In genomic region chr5:97043511-97043910, GRCh38 we compare ENCODE assay signal across 15 cellular contexts.
DNase-seq lines count a peak whose midpoint lies in the region; ATAC-seq, FAIRE-seq and TF ChIP-seq lines count a peak whose summit lies in the region.
"Had no signal": no experiment of that assay in that cellular context is flagged by ENCODE, and none has a peak within 500 bp of the region (broad histone marks: within the 10 kb centered on the region; RNA-seq: fewer than 3 reads in every experiment).

No MANE protein-coding gene starts in this region.

- no peaks in the 10 kb centered on the region for H3K36me3 ChIP-seq in GM12878 (ENCODE audit: control insufficient read depth in 2 of 2, insufficient read depth in 2 of 2, low read length in 1 of 2)
- H3K36me3 ChIP-seq: BE2C, HAP-1 had no signal

- H3K4me3 ChIP-seq in GM12878, result no peak overlapping the region
- H3K4me3 ChIP-seq: HAP-1 had no signal

- H3K9ac ChIP-seq in GM12878 (ENCODE audit: control insufficient read depth, insufficient read depth, low read length), result no peak overlapping the region

- H3K4me3 Mint-ChIP-seq in stimulated activated naive B cell treated with anti-CD40 and anti-IgM and Interleukin-4, amounts not matched to agents 10 μg/mL and 1 μg/mL and 100 μg/mL, for 72 hours, result no peak overlapping the region
- H3K4me3 Mint-ChIP-seq: CD4-positive, alpha-beta memory T cell had no signal

- no peaks in the 10 kb centered on the region for H3K79me2 ChIP-seq in GM12878 (ENCODE audit: control insufficient read depth, insufficient read depth, low read length)

- H3K27ac Mint-ChIP-seq in stimulated activated naive B cell treated with anti-CD40 and anti-IgM and Interleukin-4, amounts not matched to agents 10 μg/mL and 1 μg/mL and 100 μg/mL, for 72 hours, result peak overlapping the region; percentile 4
- H3K27ac Mint-ChIP-seq: CD4-positive, alpha-beta memory T cell had no signal

- H3K9me3 ChIP-seq in GM12878 (replicated peaks; ENCODE audit: control insufficient read depth, insufficient read depth, low read length), result no peaks in the 10 kb centered on the region
- H3K9me3 ChIP-seq: BE2C, HAP-1 had no signal

- BruUV-seq in GM12878 (replicated peaks; lab: Mats Ljungman, UMichigan), result no TSS peak

- no peak for TF ChIP-seq CTCF in GM12878 (IDR thresholded peaks at IDR 0.05 in 2 of 3, conservative IDR thresholded peaks at IDR 0.05 in 1 of 3; ENCODE audit: control insufficient read depth in 2 of 3, extremely low read depth in 1 of 3, insufficient read depth in 1 of 3, low read depth in 3 of 3, low read length in 3 of 3)

- H3K27ac ChIP-seq in GM12878 (ENCODE audit: control insufficient read depth, insufficient read depth), result no peak overlapping the region

- no peaks in the 10 kb centered on the region for H3K9me3 Mint-ChIP-seq in stimulated activated naive B cell treated with anti-CD40 and anti-IgM and Interleukin-4, amounts not matched to agents 10 μg/mL and 1 μg/mL and 100 μg/mL, for 72 hours
- H3K9me3 Mint-ChIP-seq: CD4-positive, alpha-beta memory T cell had no signal

- FAIRE-seq in GM12878 (lab: Jason Lieb, UNC), result no peak
- FAIRE-seq: D721Med had no signal

- in situ Hi-C loops in GM12878 (cut with MboI), result no loop called here

- H3K4me1 ChIP-seq in GM12878 (ENCODE audit: control insufficient read depth, insufficient read depth, low read length), result no peaks in the 10 kb centered on the region
- H3K4me1 ChIP-seq: BE2C had no signal

- POLR2A ChIA-PET in GM12878 (lab: Charles Lee), result no interaction called here

- ATAC-seq in GM12878, result peak; percentile 19
- no peak for ATAC-seq in stimulated activated naive B cell treated with anti-CD40 and anti-IgM and Interleukin-4, amounts not matched to agents 10 μg/mL and 1 μg/mL and 100 μg/mL, for 72 hours (replicated peaks)

- H3K27me3 Mint-ChIP-seq in stimulated activated naive B cell treated with anti-CD40 and anti-IgM and Interleukin-4, amounts not matched to agents 10 μg/mL and 1 μg/mL and 100 μg/mL, for 72 hours, result no peaks in the 10 kb centered on the region
- H3K27me3 Mint-ChIP-seq: CD4-positive, alpha-beta memory T cell had no signal

- TF ChIP-seq POLR2A in GM12878 (IDR thresholded peaks at IDR 0.05; ENCODE audit: low read depth, low read length), result no peak

- no peak for DNase-seq in GM12878 (ENCODE audit: low read depth, low spot score)
- peak; percentile 26 for DNase-seq in iPS-NIHi7 (ENCODE audit: extremely low spot score)
- DNase-seq in myocyte (ENCODE audit: low read depth), result peak; percentile 51
- DNase-seq in stimulated activated naive B cell treated with anti-CD40 and anti-IgM and Interleukin-4, amounts not matched to agents 10 μg/mL and 1 μg/mL and 100 μg/mL, for 72 hours, result no peak
- DNase-seq in stimulated activated naive CD4-positive, alpha-beta T cell (lab: John Stamatoyannopoulos, UW), result no peak
- DNase-seq in hypothalamus (lab: John Stamatoyannopoulos, UW), result no peak
- no peak for DNase-seq in DMS153 (lab: John Stamatoyannopoulos, UW)
- DNase-seq: CD4-positive, alpha-beta memory T cell; MV-4-11; NCI-H1417 treated with DMSO at 0.1 percent for 48 hours; NCI-H2029 treated with DMSO at 0.1 percent for 48 hours; NCI-H510A had no signal

- CTCF ChIA-PET in GM12878 (lab: Yijun Ruan, JAX), result interaction anchor here (0.9 to 13.3 kb wide), 6 partner anchors 47 to 292 kb away, joined by 3 to 88 read pairs (median 4); partner anchors contain the start of gene LIX1

- H3K36me3 Mint-ChIP-seq in stimulated activated naive B cell treated with anti-CD40 and anti-IgM and Interleukin-4, amounts not matched to agents 10 μg/mL and 1 μg/mL and 100 μg/mL, for 72 hours, result no peaks in the 10 kb centered on the region
- H3K36me3 Mint-ChIP-seq: CD4-positive, alpha-beta memory T cell had no signal

- H4K20me1 ChIP-seq in GM12878 (ENCODE audit: control insufficient read depth, insufficient read depth), result no peaks in the 10 kb centered on the region

- intact Hi-C loops in GM12878 (cut with micrococcal nuclease; ENCODE audit: unreplicated experiment), result loop anchor here (5.0 kb wide), 1 partner anchor 99 kb away; the partner anchor contains the start of gene LIX1

- TF ChIP-seq EP300 in GM12878 (IDR thresholded peaks at IDR 0.05; ENCODE audit: borderline replicate concordance in 1 of 2, control insufficient read depth in 1 of 2, low read depth in 2 of 2, low read length in 2 of 2), result no peak

- no peak overlapping the region for H2AFZ ChIP-seq in GM12878 (ENCODE audit: control insufficient read depth, low read depth, low read length)

- 64% methylated on average over 3 of the region's 3 CpGs for WGBS in GM12878 (ENCODE audit: insufficient coverage, insufficient replicate concordance, low lambda C conversion rate, missing lambda C conversion rate)

- SMC1A ChIA-PET in GM12878 (lab: Charles Lee; ENCODE audit: uncharacterized antibody, unreplicated experiment), result interaction anchor here (1.0 to 6.7 kb wide), 6 partner anchors 12 to 177 kb away, joined by 4 to 49 read pairs (median 6); partner anchors contain the start of gene LIX1

- RAD21 ChIA-PET in GM12878 (lab: Charles Lee; ENCODE audit: unreplicated experiment), result interaction anchor here (1.7 to 2.7 kb wide), 2 partner anchors 99 to 174 kb away, joined by 9 to 15 read pairs; partner anchors contain the start of gene LIX1

- peaks cover 2 to 19% of the 10 kb centered on the region in 2 donors for H3K4me1 Mint-ChIP-seq in stimulated activated naive B cell treated with anti-CD40 and anti-IgM and Interleukin-4, amounts not matched to agents 10 μg/mL and 1 μg/mL and 100 μg/mL, for 72 hours
- H3K4me1 Mint-ChIP-seq: CD4-positive, alpha-beta memory T cell had no signal

- no peak overlapping the region for H3K4me2 ChIP-seq in GM12878 (ENCODE audit: control insufficient read depth, insufficient read depth)

- H3K27me3 ChIP-seq in GM12878 (replicated peaks in 1 of 2; ENCODE audit: control insufficient read depth in 2 of 2, insufficient read depth in 2 of 2, low read length in 1 of 2), result no peaks in the 10 kb centered on the region; a peak in 1 of 4 replicates
- H3K27me3 ChIP-seq: BE2C had no signal

- TF ChIP-seq RAD21 in GM12878 (IDR thresholded peaks at IDR 0.05; ENCODE audit: insufficient read depth, low read depth, low read length), result no peak

TF ChIP-seq in GM12878, 131 proteins besides CTCF, POLR2A, EP300 and RAD21:
- no peak for TF ChIP-seq GATAD2B (conservative IDR thresholded peaks at IDR 0.05; ENCODE audit: low read depth)
- no peak for TF ChIP-seq ZNF384 (IDR thresholded peaks at IDR 0.05; ENCODE audit: borderline replicate concordance, low read depth, low read length)
- TF ChIP-seq, protein P1, sequence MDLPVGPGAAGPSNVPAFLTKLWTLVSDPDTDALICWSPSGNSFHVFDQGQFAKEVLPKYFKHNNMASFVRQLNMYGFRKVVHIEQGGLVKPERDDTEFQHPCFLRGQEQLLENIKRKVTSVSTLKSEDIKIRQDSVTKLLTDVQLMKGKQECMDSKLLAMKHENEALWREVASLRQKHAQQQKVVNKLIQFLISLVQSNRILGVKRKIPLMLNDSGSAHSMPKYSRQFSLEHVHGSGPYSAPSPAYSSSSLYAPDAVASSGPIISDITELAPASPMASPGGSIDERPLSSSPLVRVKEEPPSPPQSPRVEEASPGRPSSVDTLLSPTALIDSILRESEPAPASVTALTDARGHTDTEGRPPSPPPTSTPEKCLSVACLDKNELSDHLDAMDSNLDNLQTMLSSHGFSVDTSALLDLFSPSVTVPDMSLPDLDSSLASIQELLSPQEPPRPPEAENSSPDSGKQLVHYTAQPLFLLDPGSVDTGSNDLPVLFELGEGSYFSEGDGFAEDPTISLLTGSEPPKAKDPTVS (IDR thresholded peaks at IDR 0.05; ENCODE audit: low read depth, low read length), result no peak
- no peak for TF ChIP-seq BCL11A (IDR thresholded peaks at IDR 0.05; ENCODE audit: low read depth, low read length)
- TF ChIP-seq HDAC6 (IDR thresholded peaks at IDR 0.05; ENCODE audit: unreplicated experiment), result no peak
- no peak for TF ChIP-seq CBFB (IDR thresholded peaks at IDR 0.05; ENCODE audit: low read depth)
- no peak for TF ChIP-seq ASH2L (IDR thresholded peaks at IDR 0.05; ENCODE audit: borderline replicate concordance, low read depth)
- no peak for TF ChIP-seq FOXK2 (IDR thresholded peaks at IDR 0.05)
- no peak for TF ChIP-seq SMARCA5 (IDR thresholded peaks at IDR 0.05)
- TF ChIP-seq IRF5 (IDR thresholded peaks at IDR 0.05; ENCODE audit: borderline replicate concordance), result no peak
- no peak for TF ChIP-seq CREM (IDR thresholded peaks at IDR 0.05; ENCODE audit: low read depth)

Comparison
In these comparisons a context has a peak if more than half of its experiments do, and no peak if none do; other contexts are left out.
1. DNase-seq: peak in iPS-NIHi7 (single experiment) and myocyte (single experiment); none in GM12878 (single experiment), stimulated activated naive B cell treated with anti-CD40 and anti-IgM and Interleukin-4, amounts not matched to agents 10 μg/mL and 1 μg/mL and 100 μg/mL, for 72 hours (single experiment), stimulated activated naive CD4-positive, alpha-beta T cell (0 of 6), hypothalamus (0 of 51) and DMS153 (single experiment).